Comparison of ENCODE assay signal across 2 cellular contexts in the genomic region with DNA sequence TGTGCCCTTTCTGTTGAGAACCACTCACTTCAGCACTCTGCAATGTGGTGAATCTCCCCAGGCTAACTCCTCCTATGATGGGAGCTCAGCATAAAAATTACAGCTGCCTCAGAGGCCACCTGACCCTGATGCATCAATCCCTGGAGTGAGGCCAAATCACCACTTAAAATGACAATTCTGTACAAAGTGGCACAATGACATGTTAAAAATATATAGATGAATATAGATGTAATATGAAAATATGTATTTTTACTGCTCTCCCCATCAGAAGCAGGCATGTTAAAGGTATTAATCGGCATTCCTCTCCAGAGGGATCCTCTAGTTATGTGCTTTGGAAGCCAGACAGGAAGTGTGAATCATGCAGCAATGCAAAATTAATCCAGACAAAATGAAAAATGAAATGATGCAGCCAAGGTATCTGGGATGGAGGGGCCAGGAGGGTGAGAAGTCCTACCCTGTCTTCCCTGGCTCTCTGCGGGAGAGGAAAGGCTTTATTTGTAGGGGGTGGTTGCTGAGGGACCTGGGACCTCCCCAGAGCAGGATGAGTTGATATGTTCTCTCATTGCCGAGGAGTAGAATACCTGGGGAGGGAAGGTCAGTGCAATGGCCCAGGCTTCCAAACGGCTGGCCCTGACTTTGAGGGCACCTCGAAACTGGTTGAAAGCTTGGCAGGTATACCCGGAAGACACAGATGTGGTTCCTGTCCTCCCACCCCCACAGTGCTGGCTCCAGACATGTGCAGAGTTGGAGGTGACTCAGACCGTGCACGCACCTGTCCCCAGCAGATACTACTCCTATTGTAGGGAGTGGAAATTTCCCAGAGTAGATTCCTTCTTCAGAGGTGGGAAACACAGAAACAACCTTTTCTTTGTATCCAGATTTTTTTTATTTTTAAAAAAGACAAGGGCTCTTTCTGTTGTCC.
A peak's percentile ranks its signal among the peaks of the same experiment; 100 is the strongest.
TF ChIP-seq lines count a peak whose summit lies in the region.

No MANE protein-coding gene starts in this region.

TF ChIP-seq in IMR-90, 13 proteins besides CTCF, POLR2A, EP300 and RAD21:
- TF ChIP-seq BHLHE40 (IDR thresholded peaks at IDR 0.05; ENCODE audit: low read depth, low read length) (no peak), RFX5 (IDR thresholded peaks at IDR 0.05; ENCODE audit: low read depth, low read length) (no peak), RCOR1 (IDR thresholded peaks at IDR 0.05; ENCODE audit: insufficient replicate concordance, low read length) (no peak), SMC3 (IDR thresholded peaks at IDR 0.05; ENCODE audit: low read depth, low read length) (no peak), MAZ (IDR thresholded peaks at IDR 0.05; ENCODE audit: borderline replicate concordance, low read depth, low read length) (no peak), CEBPB (IDR thresholded peaks at IDR 0.05; ENCODE audit: low read depth, low read length) (no peak)
- TF ChIP-seq, protein P1, sequence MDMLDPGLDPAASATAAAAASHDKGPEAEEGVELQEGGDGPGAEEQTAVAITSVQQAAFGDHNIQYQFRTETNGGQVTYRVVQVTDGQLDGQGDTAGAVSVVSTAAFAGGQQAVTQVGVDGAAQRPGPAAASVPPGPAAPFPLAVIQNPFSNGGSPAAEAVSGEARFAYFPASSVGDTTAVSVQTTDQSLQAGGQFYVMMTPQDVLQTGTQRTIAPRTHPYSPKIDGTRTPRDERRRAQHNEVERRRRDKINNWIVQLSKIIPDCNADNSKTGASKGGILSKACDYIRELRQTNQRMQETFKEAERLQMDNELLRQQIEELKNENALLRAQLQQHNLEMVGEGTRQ (IDR thresholded peaks at IDR 0.05; ENCODE audit: low read depth, low read length): no peak
- TF ChIP-seq, protein P2, sequence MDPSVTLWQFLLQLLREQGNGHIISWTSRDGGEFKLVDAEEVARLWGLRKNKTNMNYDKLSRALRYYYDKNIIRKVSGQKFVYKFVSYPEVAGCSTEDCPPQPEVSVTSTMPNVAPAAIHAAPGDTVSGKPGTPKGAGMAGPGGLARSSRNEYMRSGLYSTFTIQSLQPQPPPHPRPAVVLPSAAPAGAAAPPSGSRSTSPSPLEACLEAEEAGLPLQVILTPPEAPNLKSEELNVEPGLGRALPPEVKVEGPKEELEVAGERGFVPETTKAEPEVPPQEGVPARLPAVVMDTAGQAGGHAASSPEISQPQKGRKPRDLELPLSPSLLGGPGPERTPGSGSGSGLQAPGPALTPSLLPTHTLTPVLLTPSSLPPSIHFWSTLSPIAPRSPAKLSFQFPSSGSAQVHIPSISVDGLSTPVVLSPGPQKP (IDR thresholded peaks at IDR 0.05; ENCODE audit: borderline replicate concordance, low read depth, low read length): no peak
TF ChIP-seq in IMR-90: peak in this region for 0.

TF ChIP-seq in SK-N-SH, 30 proteins besides CTCF, POLR2A, EP300 and RAD21:
- TF ChIP-seq FOXJ3 (CRISPR knock-in tag; IDR thresholded peaks at IDR 0.05): no peak
- peak; percentile 96 for TF ChIP-seq FOXM1 (IDR thresholded peaks at IDR 0.05; ENCODE audit: low read depth)
- TF ChIP-seq RFX5 (IDR thresholded peaks at IDR 0.05; ENCODE audit: low read length): no peak
- peak; percentile 95 for TF ChIP-seq NFIC (IDR thresholded peaks at IDR 0.05; ENCODE audit: borderline replicate concordance)
- TF ChIP-seq, protein P3, sequence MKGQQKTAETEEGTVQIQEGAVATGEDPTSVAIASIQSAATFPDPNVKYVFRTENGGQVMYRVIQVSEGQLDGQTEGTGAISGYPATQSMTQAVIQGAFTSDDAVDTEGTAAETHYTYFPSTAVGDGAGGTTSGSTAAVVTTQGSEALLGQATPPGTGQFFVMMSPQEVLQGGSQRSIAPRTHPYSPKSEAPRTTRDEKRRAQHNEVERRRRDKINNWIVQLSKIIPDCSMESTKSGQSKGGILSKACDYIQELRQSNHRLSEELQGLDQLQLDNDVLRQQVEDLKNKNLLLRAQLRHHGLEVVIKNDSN (IDR thresholded peaks at IDR 0.05; ENCODE audit: borderline replicate concordance, low read depth): peak; percentile 76; the same call in 1 of the 2 replicates
- no peak for TF ChIP-seq NRF1 (IDR thresholded peaks at IDR 0.05; ENCODE audit: low read depth, low read length)
- TF ChIP-seq, protein P4, sequence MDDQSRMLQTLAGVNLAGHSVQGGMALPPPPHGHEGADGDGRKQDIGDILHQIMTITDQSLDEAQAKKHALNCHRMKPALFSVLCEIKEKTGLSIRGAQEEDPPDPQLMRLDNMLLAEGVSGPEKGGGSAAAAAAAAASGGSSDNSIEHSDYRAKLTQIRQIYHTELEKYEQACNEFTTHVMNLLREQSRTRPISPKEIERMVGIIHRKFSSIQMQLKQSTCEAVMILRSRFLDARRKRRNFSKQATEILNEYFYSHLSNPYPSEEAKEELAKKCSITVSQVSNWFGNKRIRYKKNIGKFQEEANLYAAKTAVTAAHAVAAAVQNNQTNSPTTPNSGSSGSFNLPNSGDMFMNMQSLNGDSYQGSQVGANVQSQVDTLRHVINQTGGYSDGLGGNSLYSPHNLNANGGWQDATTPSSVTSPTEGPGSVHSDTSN (IDR thresholded peaks at IDR 0.05): peak; percentile 96
- peak; percentile 6 for TF ChIP-seq CHD2 (IDR thresholded peaks at IDR 0.05; ENCODE audit: low read length, partially characterized antibody)
- TF ChIP-seq RCOR1 (IDR thresholded peaks at IDR 0.05; ENCODE audit: low read length): no peak; the same call in 1 of the 2 replicates
- TF ChIP-seq EZH2phosphoT487 (IDR thresholded peaks at IDR 0.05; ENCODE audit: borderline replicate concordance, low read depth): no peak
- peak; percentile 36 for TF ChIP-seq ELF1 (IDR thresholded peaks at IDR 0.05)
- TF ChIP-seq FOSL2 (IDR thresholded peaks at IDR 0.05; ENCODE audit: borderline replicate concordance, low read depth): peak; percentile 91
- TF ChIP-seq SMC3 (IDR thresholded peaks at IDR 0.05; ENCODE audit: low read depth, low read length): no peak
- TF ChIP-seq, protein P5, sequence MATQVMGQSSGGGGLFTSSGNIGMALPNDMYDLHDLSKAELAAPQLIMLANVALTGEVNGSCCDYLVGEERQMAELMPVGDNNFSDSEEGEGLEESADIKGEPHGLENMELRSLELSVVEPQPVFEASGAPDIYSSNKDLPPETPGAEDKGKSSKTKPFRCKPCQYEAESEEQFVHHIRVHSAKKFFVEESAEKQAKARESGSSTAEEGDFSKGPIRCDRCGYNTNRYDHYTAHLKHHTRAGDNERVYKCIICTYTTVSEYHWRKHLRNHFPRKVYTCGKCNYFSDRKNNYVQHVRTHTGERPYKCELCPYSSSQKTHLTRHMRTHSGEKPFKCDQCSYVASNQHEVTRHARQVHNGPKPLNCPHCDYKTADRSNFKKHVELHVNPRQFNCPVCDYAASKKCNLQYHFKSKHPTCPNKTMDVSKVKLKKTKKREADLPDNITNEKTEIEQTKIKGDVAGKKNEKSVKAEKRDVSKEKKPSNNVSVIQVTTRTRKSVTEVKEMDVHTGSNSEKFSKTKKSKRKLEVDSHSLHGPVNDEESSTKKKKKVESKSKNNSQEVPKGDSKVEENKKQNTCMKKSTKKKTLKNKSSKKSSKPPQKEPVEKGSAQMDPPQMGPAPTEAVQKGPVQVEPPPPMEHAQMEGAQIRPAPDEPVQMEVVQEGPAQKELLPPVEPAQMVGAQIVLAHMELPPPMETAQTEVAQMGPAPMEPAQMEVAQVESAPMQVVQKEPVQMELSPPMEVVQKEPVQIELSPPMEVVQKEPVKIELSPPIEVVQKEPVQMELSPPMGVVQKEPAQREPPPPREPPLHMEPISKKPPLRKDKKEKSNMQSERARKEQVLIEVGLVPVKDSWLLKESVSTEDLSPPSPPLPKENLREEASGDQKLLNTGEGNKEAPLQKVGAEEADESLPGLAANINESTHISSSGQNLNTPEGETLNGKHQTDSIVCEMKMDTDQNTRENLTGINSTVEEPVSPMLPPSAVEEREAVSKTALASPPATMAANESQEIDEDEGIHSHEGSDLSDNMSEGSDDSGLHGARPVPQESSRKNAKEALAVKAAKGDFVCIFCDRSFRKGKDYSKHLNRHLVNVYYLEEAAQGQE (IDR thresholded peaks at IDR 0.05; ENCODE audit: low read depth, low read length): peak; percentile 48; the same call in 1 of the 2 replicates
- peak; percentile 64 for TF ChIP-seq MEF2A (IDR thresholded peaks at IDR 0.05; ENCODE audit: borderline replicate concordance, low read depth)
- TF ChIP-seq, protein P6, sequence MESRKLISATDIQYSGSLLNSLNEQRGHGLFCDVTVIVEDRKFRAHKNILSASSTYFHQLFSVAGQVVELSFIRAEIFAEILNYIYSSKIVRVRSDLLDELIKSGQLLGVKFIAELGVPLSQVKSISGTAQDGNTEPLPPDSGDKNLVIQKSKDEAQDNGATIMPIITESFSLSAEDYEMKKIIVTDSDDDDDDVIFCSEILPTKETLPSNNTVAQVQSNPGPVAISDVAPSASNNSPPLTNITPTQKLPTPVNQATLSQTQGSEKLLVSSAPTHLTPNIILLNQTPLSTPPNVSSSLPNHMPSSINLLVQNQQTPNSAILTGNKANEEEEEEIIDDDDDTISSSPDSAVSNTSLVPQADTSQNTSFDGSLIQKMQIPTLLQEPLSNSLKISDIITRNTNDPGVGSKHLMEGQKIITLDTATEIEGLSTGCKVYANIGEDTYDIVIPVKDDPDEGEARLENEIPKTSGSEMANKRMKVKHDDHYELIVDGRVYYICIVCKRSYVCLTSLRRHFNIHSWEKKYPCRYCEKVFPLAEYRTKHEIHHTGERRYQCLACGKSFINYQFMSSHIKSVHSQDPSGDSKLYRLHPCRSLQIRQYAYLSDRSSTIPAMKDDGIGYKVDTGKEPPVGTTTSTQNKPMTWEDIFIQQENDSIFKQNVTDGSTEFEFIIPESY (IDR thresholded peaks at IDR 0.05; ENCODE audit: borderline replicate concordance, low read depth): 0 out of 2 replicates have a peak, but pooled peaks have one; percentile 40
- peak; percentile 9; the same call in 1 of the 2 replicates for TF ChIP-seq TAF1 (IDR thresholded peaks at IDR 0.05; ENCODE audit: borderline replicate concordance, low read depth, low read length)
- TF ChIP-seq, protein P1 (IDR thresholded peaks at IDR 0.05; ENCODE audit: borderline replicate concordance, low read depth, low read length): no peak
- TF ChIP-seq TCF12 (IDR thresholded peaks at IDR 0.05): peak; percentile 91; the same call in 1 of the 2 replicates
- no peak for TF ChIP-seq GABPA (IDR thresholded peaks at IDR 0.05; ENCODE audit: low read depth)
- peak; percentile 97 for TF ChIP-seq TEAD4 (IDR thresholded peaks at IDR 0.05; ENCODE audit: borderline replicate concordance, insufficient read depth)
- TF ChIP-seq GATA2 (CRISPR knock-in tag; IDR thresholded peaks at IDR 0.05): 0 out of 2 replicates have a peak, but pooled peaks have one; percentile 23
- TF ChIP-seq RXRA (IDR thresholded peaks at IDR 0.05; ENCODE audit: borderline replicate concordance, low read depth): peak; percentile 76
- TF ChIP-seq, protein P7, sequence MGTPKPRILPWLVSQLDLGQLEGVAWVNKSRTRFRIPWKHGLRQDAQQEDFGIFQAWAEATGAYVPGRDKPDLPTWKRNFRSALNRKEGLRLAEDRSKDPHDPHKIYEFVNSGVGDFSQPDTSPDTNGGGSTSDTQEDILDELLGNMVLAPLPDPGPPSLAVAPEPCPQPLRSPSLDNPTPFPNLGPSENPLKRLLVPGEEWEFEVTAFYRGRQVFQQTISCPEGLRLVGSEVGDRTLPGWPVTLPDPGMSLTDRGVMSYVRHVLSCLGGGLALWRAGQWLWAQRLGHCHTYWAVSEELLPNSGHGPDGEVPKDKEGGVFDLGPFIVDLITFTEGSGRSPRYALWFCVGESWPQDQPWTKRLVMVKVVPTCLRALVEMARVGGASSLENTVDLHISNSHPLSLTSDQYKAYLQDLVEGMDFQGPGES (IDR thresholded peaks at IDR 0.05; ENCODE audit: low read depth, low read length): no peak
- 0 out of 2 replicates have a peak, but pooled peaks have one; percentile 21 for TF ChIP-seq SIN3A (IDR thresholded peaks at IDR 0.05; ENCODE audit: borderline replicate concordance, low read depth, low read length)
- peak; percentile 33; the same call in 1 of the 2 replicates for TF ChIP-seq POLR2AphosphoS5 (IDR thresholded peaks at IDR 0.05; ENCODE audit: low read depth, low read length)
- no peak; the same call in 1 of the 2 replicates for TF ChIP-seq MXI1 (IDR thresholded peaks at IDR 0.05; ENCODE audit: low read depth, low read length)
- TF ChIP-seq YY1 (IDR thresholded peaks at IDR 0.05; ENCODE audit: low read depth): 0 out of 2 replicates have a peak, but pooled peaks have one; percentile 15
- peak; percentile 95 for TF ChIP-seq JUND (IDR thresholded peaks at IDR 0.05)
- TF ChIP-seq, protein P8, sequence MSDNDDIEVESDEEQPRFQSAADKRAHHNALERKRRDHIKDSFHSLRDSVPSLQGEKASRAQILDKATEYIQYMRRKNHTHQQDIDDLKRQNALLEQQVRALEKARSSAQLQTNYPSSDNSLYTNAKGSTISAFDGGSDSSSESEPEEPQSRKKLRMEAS (IDR thresholded peaks at IDR 0.05; ENCODE audit: low read depth): peak; percentile 62; the same call in 1 of the 2 replicates
